In genomic region chr12:107035733-107036132, GRCh38 we compare ENCODE assay signal across 21 cellular contexts.
"Had no signal": no experiment of that assay in that cellular context is flagged by ENCODE, and none has a peak within 500 bp of the region (broad histone marks: within the 10 kb centered on the region; RNA-seq: fewer than 3 reads in every experiment).

No MANE protein-coding gene starts in this region.

- H3K9me3 ChIP-seq: left ventricle myocardium inferior, mucosa of descending colon, ovary, stomach, testis, tibial artery, uterus had no signal

- H3K27ac Mint-ChIP-seq: memory B cell; naive thymus-derived CD4-positive, alpha-beta T cell; natural killer cell treated with Interleukin-12 subunit alpha and Interleukin-12 subunit beta and Interleukin-15 and Interleukin-18, amount 100 ng/mL, for 72 hours; progenitor cell of endocrine pancreas; stimulated activated naive B cell treated with anti-CD40 and anti-IgM and Interleukin-4, amounts not matched to agents 10 μg/mL and 1 μg/mL and 100 μg/mL, for 72 hours; type B pancreatic cell had no signal

- H3K4me1 ChIP-seq: uterus had no signal

- H3K4me1 Mint-ChIP-seq: memory B cell; stimulated activated naive B cell treated with anti-CD40 and anti-IgM and Interleukin-4, amounts not matched to agents 10 μg/mL and 1 μg/mL and 100 μg/mL, for 72 hours had no signal

- H3K36me3 ChIP-seq: left ventricle myocardium inferior, ovary, stomach, tibial artery, uterus had no signal

- H3K27ac ChIP-seq: left ventricle myocardium inferior, ovary, stomach, testis, tibial artery, uterus had no signal

- H3K4me3 ChIP-seq: left ventricle myocardium inferior, mucosa of descending colon, ovary, smooth muscle cell, stomach, testis, tibial artery, uterus had no signal

- DNase-seq: hypothalamus; islet precursor cell; left ventricle myocardium inferior; midbrain; mucosa of descending colon; naive thymus-derived CD4-positive, alpha-beta T cell; ovary; right cardiac atrium; stimulated activated CD4-positive, alpha-beta T cell treated with anti-CD3 and anti-CD28 coated beads, Interleukin-1b, Interleukin-23, amount 100 ng/mL, for 48 hours; stimulated activated CD4-positive, alpha-beta T cell treated with anti-CD3 and anti-CD28 coated beads, Interleukin-2, amount 100 ng/mL, for 48 hours; stimulated activated naive B cell treated with anti-CD40 and anti-IgM and Interleukin-4, amounts not matched to agents 10 μg/mL and 1 μg/mL and 100 μg/mL, for 72 hours; stimulated activated naive CD8-positive, alpha-beta T cell treated with anti-CD3 and anti-CD28 coated beads, Interleukin-15, Interleukin-2, amounts not matched to agents 100 U/mL and 50 U/mL, for 24 hours; stomach; testis; tibial artery; uterus had no signal

- H3K27me3 ChIP-seq: ovary, stomach, testis, tibial artery, uterus had no signal

- H3K4me3 Mint-ChIP-seq: memory B cell; naive thymus-derived CD4-positive, alpha-beta T cell; natural killer cell treated with Interleukin-12 subunit alpha and Interleukin-12 subunit beta and Interleukin-15 and Interleukin-18, amount 100 ng/mL, for 72 hours; stimulated activated naive B cell treated with anti-CD40 and anti-IgM and Interleukin-4, amounts not matched to agents 10 μg/mL and 1 μg/mL and 100 μg/mL, for 72 hours; type B pancreatic cell had no signal

- H3K27me3 Mint-ChIP-seq: naive thymus-derived CD4-positive, alpha-beta T cell; natural killer cell treated with Interleukin-12 subunit alpha and Interleukin-12 subunit beta and Interleukin-15 and Interleukin-18, amount 100 ng/mL, for 72 hours; progenitor cell of endocrine pancreas; stimulated activated naive B cell treated with anti-CD40 and anti-IgM and Interleukin-4, amounts not matched to agents 10 μg/mL and 1 μg/mL and 100 μg/mL, for 72 hours; type B pancreatic cell had no signal
